ENCODE assay signal across 8 cellular contexts in the genomic region with DNA sequence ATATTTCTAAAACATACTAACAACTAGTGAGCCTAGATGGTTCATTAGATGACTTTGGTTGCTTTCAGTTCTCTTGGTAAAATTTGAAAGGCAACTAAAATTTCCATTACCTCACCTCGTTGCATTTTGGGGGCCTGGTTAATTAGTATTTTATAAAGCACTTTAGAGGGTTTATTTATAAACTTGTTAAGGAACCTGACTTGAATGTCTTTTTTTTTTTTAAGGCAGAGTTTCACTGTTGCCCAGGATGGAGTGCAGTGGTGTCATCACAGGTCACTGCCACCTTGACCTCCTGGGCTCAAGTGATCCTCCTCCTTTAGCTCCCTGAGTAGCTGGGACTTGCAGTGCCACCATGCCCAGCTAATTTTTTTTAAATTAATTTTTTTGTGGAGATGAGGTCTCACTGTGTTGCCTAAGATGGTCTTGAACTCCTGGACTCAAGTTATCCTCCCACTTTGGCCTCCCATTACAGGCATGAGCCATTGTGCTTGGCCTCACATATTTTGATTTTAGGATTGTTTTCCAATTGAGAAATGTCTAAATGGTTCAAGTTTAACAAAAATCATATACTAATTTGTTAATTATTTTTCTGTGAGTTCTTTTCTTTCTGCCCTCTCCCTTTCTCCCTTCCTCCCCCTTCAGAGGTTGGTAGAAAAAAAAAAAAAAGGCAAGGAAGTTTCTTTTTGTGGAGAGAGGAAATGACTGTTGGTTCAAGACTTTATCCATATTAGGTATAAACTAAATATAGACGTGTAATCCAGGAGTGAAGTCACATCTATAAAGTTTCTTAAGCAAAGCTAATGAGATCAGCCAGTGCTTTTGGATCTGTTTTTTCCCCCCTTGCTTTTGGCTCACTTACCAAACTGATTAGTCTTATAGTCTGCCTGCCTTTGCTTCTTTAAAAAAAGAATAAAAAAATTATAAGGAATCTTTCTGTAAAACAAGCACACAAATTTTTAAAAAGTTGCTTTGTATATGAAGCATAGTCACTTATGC.
DNase-seq lines count a peak whose midpoint lies in the region; ATAC-seq, FAIRE-seq and TF ChIP-seq lines count a peak whose summit lies in the region.

No MANE protein-coding gene starts in this region.

- peaks cover 6 to 26% (median 18%) of the 10 kb centered on the region in 11 experiments; a peak in 19 of 22 replicates for H3K36me3 ChIP-seq in BLaER1 treated with 17β-estradiol and CSF1 and Interleukin-3, amounts not matched to agents 10 nM and 100 nM
- no peaks in the 10 kb centered on the region; the same call in 1 of the 2 replicates for H3K36me3 ChIP-seq in WERI-Rb-1

- H3K4me3 ChIP-seq in BLaER1 treated with 17β-estradiol and CSF1 and Interleukin-3, amounts not matched to agents 10 nM and 100 nM: peak overlapping the region in 3 of 10 experiments; percentile 21 to 24 (median 21); a peak in 1 of 20 replicates
- no peak overlapping the region for H3K4me3 ChIP-seq in WERI-Rb-1 (ENCODE audit: low read depth, low read length)

- TF ChIP-seq CTCF in WERI-Rb-1 (IDR thresholded peaks at IDR 0.05; ENCODE audit: low read depth, low read length): no peak

- peak overlapping the region; percentile 62 to 80 (median 70) for H3K4me2 ChIP-seq in BLaER1 treated with 17β-estradiol and CSF1 and Interleukin-3, amounts not matched to agents 10 nM and 100 nM

- peaks cover 19 to 76% (median 36%) of the 10 kb centered on the region in 10 experiments for H3K4me1 ChIP-seq in BLaER1 treated with 17β-estradiol and CSF1 and Interleukin-3, amounts not matched to agents 10 nM and 100 nM

- peak overlapping the region in 7 of 11 experiments; percentile 19 to 57 (median 42); a peak in 12 of 22 replicates for H3K9ac ChIP-seq in BLaER1 treated with 17β-estradiol and CSF1 and Interleukin-3, amounts not matched to agents 10 nM and 100 nM

- FAIRE-seq in endometrium (lab: Jason Lieb, UNC): peak; percentile 15

- H3K27ac ChIP-seq in BLaER1 treated with 17β-estradiol and CSF1 and Interleukin-3, amounts not matched to agents 10 nM and 100 nM: peak overlapping the region in 9 of 11 experiments; percentile 23 to 77 (median 50); a peak in 14 of 22 replicates
- H3K27ac ChIP-seq in WERI-Rb-1: no peak overlapping the region

- peak; percentile 69 for DNase-seq in MV-4-11 (lab: John Stamatoyannopoulos, UW)
- DNase-seq in non-pigmented ciliary epithelial cell (ENCODE audit: low read depth): peak; percentile 82
- DNase-seq in WERI-Rb-1: no peak
- no peak for DNase-seq in iPS-NIHi7 (ENCODE audit: extremely low spot score)
- DNase-seq in NCI-H2029 (lab: John Stamatoyannopoulos, UW): no peak

- no peaks in the 10 kb centered on the region for H3K27me3 ChIP-seq in BLaER1 treated with 17β-estradiol and CSF1 and Interleukin-3, amounts not matched to agents 10 nM and 100 nM
- no peaks in the 10 kb centered on the region for H3K27me3 ChIP-seq in WERI-Rb-1 (ENCODE audit: insufficient read depth, low read depth, severe bottlenecking)

- no peak for ATAC-seq in GM21529 (IDR thresholded peaks at IDR 0.05; ENCODE audit: unreplicated experiment)

- H4K20me1 ChIP-seq in BLaER1 treated with 17β-estradiol and CSF1 and Interleukin-3, amounts not matched to agents 10 nM and 100 nM: peaks cover 0 to 95% (median 67%) of the 10 kb centered on the region in 11 experiments; a peak in 17 of 22 replicates

- no peaks in the 10 kb centered on the region; a peak in 1 of 22 replicates for H3K9me3 ChIP-seq in BLaER1 treated with 17β-estradiol and CSF1 and Interleukin-3, amounts not matched to agents 10 nM and 100 nM (replicated peaks in 1 of 11)
- H3K9me3 ChIP-seq in WERI-Rb-1 (ENCODE audit: severe bottlenecking): no peaks in the 10 kb centered on the region

Comparison
In these comparisons a context has a peak if more than half of its experiments do, and no peak if none do; other contexts are left out.
1. DNase-seq: peak in MV-4-11 (single experiment) and non-pigmented ciliary epithelial cell (single experiment); none in WERI-Rb-1 (single experiment), iPS-NIHi7 (single experiment) and NCI-H2029 (single experiment).